In genomic region chr3:136861890-136862610, GRCh38 we compare ENCODE assay signal across 1 cellular context.
A peak's percentile ranks its signal among the peaks of the same experiment; 100 is the strongest.
TF ChIP-seq lines count a peak whose summit lies in the region.

NCK1 (plus strand) TSS chr3:136862208; CDS start chr3:136928002, 65,794 bp downstream.

TF ChIP-seq in HEK293, 187 proteins besides CTCF, POLR2A, EP300 and RAD21 (continued from another document):
- TF ChIP-seq ZNF610 (tag by site-specific recombination; IDR thresholded peaks at IDR 0.05; ENCODE audit: borderline replicate concordance) (no peak; the same call in 1 of the 2 replicates), ZNF169 (tag by site-specific recombination; IDR thresholded peaks at IDR 0.05) (no peak), OVOL3 (tag by site-specific recombination; IDR thresholded peaks at IDR 0.05) (no peak), HOXC10 (CRISPR knock-in tag; IDR thresholded peaks at IDR 0.05) (no peak), FEZF1 (tag by site-specific recombination; IDR thresholded peaks at IDR 0.05) (no peak), ZNF341 (tag by site-specific recombination; IDR thresholded peaks at IDR 0.05; ENCODE audit: low read depth) (no peak), PRDM10 (tag by site-specific recombination; IDR thresholded peaks at IDR 0.05) (no peak), MZF1 (tag by site-specific recombination; IDR thresholded peaks at IDR 0.05; ENCODE audit: borderline replicate concordance) (no peak), ZNF37A (tag by site-specific recombination; IDR thresholded peaks at IDR 0.05) (no peak), KLF9 (tag by site-specific recombination; IDR thresholded peaks at IDR 0.05; ENCODE audit: low read depth) (peak; percentile 61), ZNF791 (tag by site-specific recombination; IDR thresholded peaks at IDR 0.05) (no peak), ZNF433 (tag by site-specific recombination; IDR thresholded peaks at IDR 0.05; ENCODE audit: low read depth) (no peak), ZNF623 (tag by site-specific recombination; IDR thresholded peaks at IDR 0.05) (no peak), ZNF146 (tag by site-specific recombination; IDR thresholded peaks at IDR 0.05) (no peak), ZBTB20 (tag by site-specific recombination; IDR thresholded peaks at IDR 0.05) (peak; percentile 43; the same call in 1 of the 2 replicates), ZNF677 (tag by site-specific recombination; IDR thresholded peaks at IDR 0.05) (no peak), ZNF404 (tag by site-specific recombination; IDR thresholded peaks at IDR 0.05) (no peak), ZNF704 (tag by site-specific recombination; IDR thresholded peaks at IDR 0.05) (no peak), ZNF23 (tag by site-specific recombination; IDR thresholded peaks at IDR 0.05; ENCODE audit: borderline replicate concordance) (no peak), ZNF621 (tag by site-specific recombination; IDR thresholded peaks at IDR 0.05) (peak; percentile 59; the same call in 1 of the 2 replicates), ZNF660 (tag by site-specific recombination; IDR thresholded peaks at IDR 0.05) (no peak), ZNF549 (tag by site-specific recombination; IDR thresholded peaks at IDR 0.05) (no peak), ZNF366 (tag by site-specific recombination; conservative IDR thresholded peaks at IDR 0.05) (no peak), KLF10 (tag by site-specific recombination; IDR thresholded peaks at IDR 0.05) (no peak), ZNF266 (tag by site-specific recombination; IDR thresholded peaks at IDR 0.05; ENCODE audit: low read depth) (no peak), MEIS1 (CRISPR knock-in tag; IDR thresholded peaks at IDR 0.05; ENCODE audit: borderline replicate concordance) (no peak), ZBTB48 (tag by site-specific recombination; IDR thresholded peaks at IDR 0.05) (peak; percentile 76; the same call in 1 of the 2 replicates), ZNF214 (tag by site-specific recombination; IDR thresholded peaks at IDR 0.05; ENCODE audit: borderline replicate concordance) (no peak), ZNF350 (tag by site-specific recombination; IDR thresholded peaks at IDR 0.05) (no peak), ZBTB26 (tag by site-specific recombination; optimal IDR thresholded peaks at IDR 0.05) (peak; percentile 96), KLF1 (tag by site-specific recombination; IDR thresholded peaks at IDR 0.05) (no peak), ZNF514 (tag by site-specific recombination; IDR thresholded peaks at IDR 0.05) (no peak), ZNF600 (tag by site-specific recombination; IDR thresholded peaks at IDR 0.05) (peak; percentile 98), ZNF529 (tag by site-specific recombination; IDR thresholded peaks at IDR 0.05; ENCODE audit: insufficient replicate concordance) (no peak), ZNF133 (tag by site-specific recombination; IDR thresholded peaks at IDR 0.05) (no peak), ZNF335 (tag by site-specific recombination; conservative IDR thresholded peaks at IDR 0.05) (no peak; the same call in none of the 2 replicates), ZEB2 (tag by site-specific recombination; IDR thresholded peaks at IDR 0.05) (peak; percentile 76), ZNF223 (tag by site-specific recombination; IDR thresholded peaks at IDR 0.05) (no peak), ZNF362 (tag by site-specific recombination; IDR thresholded peaks at IDR 0.05) (no peak), ATF2 (tag by site-specific recombination; IDR thresholded peaks at IDR 0.05; ENCODE audit: low read depth) (no peak), ZNF488 (tag by site-specific recombination; IDR thresholded peaks at IDR 0.05) (no peak), SCRT1 (tag by site-specific recombination; IDR thresholded peaks at IDR 0.05; ENCODE audit: borderline replicate concordance) (no peak), ZNF132 (tag by site-specific recombination; IDR thresholded peaks at IDR 0.05; ENCODE audit: borderline replicate concordance) (no peak), ZNF561 (tag by site-specific recombination; IDR thresholded peaks at IDR 0.05; ENCODE audit: borderline replicate concordance) (no peak; the same call in 1 of the 2 replicates), ZNF768 (tag by site-specific recombination; IDR thresholded peaks at IDR 0.05) (no peak), ZNF292 (tag by site-specific recombination; IDR thresholded peaks at IDR 0.05; ENCODE audit: borderline replicate concordance, low read depth) (no peak), OSR2 (tag by site-specific recombination; IDR thresholded peaks at IDR 0.05) (no peak), ZSCAN30 (tag by site-specific recombination; IDR thresholded peaks at IDR 0.05) (no peak), ZNF837 (tag by site-specific recombination; IDR thresholded peaks at IDR 0.05) (no peak), ZNF155 (tag by site-specific recombination; IDR thresholded peaks at IDR 0.05) (no peak), ZNF776 (tag by site-specific recombination; IDR thresholded peaks at IDR 0.05; ENCODE audit: borderline replicate concordance) (no peak), TCF7L2 (IDR thresholded peaks at IDR 0.05; ENCODE audit: borderline replicate concordance, low read depth, low read length) (no peak), KLF7 (tag by site-specific recombination; IDR thresholded peaks at IDR 0.05; ENCODE audit: borderline replicate concordance) (no peak), PRDM4 (tag by site-specific recombination; IDR thresholded peaks at IDR 0.05) (no peak)
